Comparison of ENCODE assay signal across 14 cellular contexts in genomic region chr16:78893340-78893739, GRCh38.
DNase-seq lines count a peak whose midpoint lies in the region; ATAC-seq and TF ChIP-seq lines count a peak whose summit lies in the region.
"Had no signal": no experiment of that assay in that cellular context is flagged by ENCODE, and none has a peak within 500 bp of the region (broad histone marks: within the 10 kb centered on the region; RNA-seq: fewer than 3 reads in every experiment).

No MANE protein-coding gene starts in this region.

- no peak for TF ChIP-seq POLR2A in testis (IDR thresholded peaks at IDR 0.05)

- in situ Hi-C loops in KBM-7 (cut with MboI; ENCODE audit: low pct_unique_long_range_greater_than_20kb, low sequenced_read_pairs) = no loop called here

- H3K9me3 ChIP-seq in right atrium auricular region = no peaks in the 10 kb centered on the region
- no peaks in the 10 kb centered on the region for H3K9me3 ChIP-seq in naive thymus-derived CD4-positive, alpha-beta T cell (ENCODE audit: control insufficient read depth in 2 of 3, low read length in 3 of 3)
- H3K9me3 ChIP-seq in testis = no peaks in the 10 kb centered on the region

- H3K27me3 ChIP-seq in right atrium auricular region = no peaks in the 10 kb centered on the region
- H3K27me3 ChIP-seq in naive thymus-derived CD4-positive, alpha-beta T cell (ENCODE audit: control insufficient read depth in 2 of 2, insufficient read depth in 2 of 2, low read length in 2 of 2) = no peaks in the 10 kb centered on the region
- H3K27me3 ChIP-seq in testis = no peaks in the 10 kb centered on the region
- H3K27me3 ChIP-seq: BE2C had no signal

- TF ChIP-seq CTCF in right atrium auricular region (IDR thresholded peaks at IDR 0.05) = no peak
- TF ChIP-seq CTCF in testis (IDR thresholded peaks at IDR 0.05) = no peak

- peak; percentile 32 for ATAC-seq in left ventricle myocardium superior
- peak; percentile 40 for ATAC-seq in naive thymus-derived CD4-positive, alpha-beta T cell
- ATAC-seq in HG02642 (IDR thresholded peaks at IDR 0.05; ENCODE audit: poor library complexity, unreplicated experiment) = no peak

- H3K27ac ChIP-seq in right atrium auricular region (no peak overlapping the region), testis (no peak overlapping the region)
- H3K27ac ChIP-seq in naive thymus-derived CD4-positive, alpha-beta T cell (ENCODE audit: low read depth, low read length) = no peak overlapping the region

- H3K4me1 Mint-ChIP-seq in activated CD4-positive, alpha-beta memory T cell treated with anti-CD3 and anti-CD28 coated beads for 36 hours (ENCODE audit: low read depth) = peaks cover 86% of the 10 kb centered on the region
- H3K4me1 Mint-ChIP-seq in naive thymus-derived CD4-positive, alpha-beta T cell = peaks cover 9 to 26% (median 16%) of the 10 kb centered on the region in 7 donors

- H3K36me3 Mint-ChIP-seq in activated CD4-positive, alpha-beta memory T cell treated with anti-CD3 and anti-CD28 coated beads for 36 hours = peaks cover 9% of the 10 kb centered on the region
- H3K36me3 Mint-ChIP-seq in naive thymus-derived CD4-positive, alpha-beta T cell = peaks cover 0 to 12% (median 0%) of the 10 kb centered on the region in 5 donors

- peak overlapping the region; percentile 96 for H3K27ac Mint-ChIP-seq in activated CD4-positive, alpha-beta memory T cell treated with anti-CD3 and anti-CD28 coated beads for 36 hours
- H3K27ac Mint-ChIP-seq in naive thymus-derived CD4-positive, alpha-beta T cell = peak overlapping the region in 1 of 9 donors; percentile 29
- H3K27ac Mint-ChIP-seq: progenitor cell of endocrine pancreas had no signal

- POLR2A ChIA-PET in activated CD4-positive, alpha-beta memory T cell treated with anti-CD3 and anti-CD28 coated beads for 36 hours (lab: Charles Lee) = interaction anchor here (0.8 to 13.1 kb wide), 14 partner anchors 56 to 709 kb away, joined by 3 to 232 read pairs (median 4); partner anchors contain the start of gene MAF
- POLR2A ChIA-PET in naive thymus-derived CD4-positive, alpha-beta T cell (lab: Charles Lee) = no interaction called here

- H3K4me1 ChIP-seq in right atrium auricular region (no peaks in the 10 kb centered on the region), testis (no peaks in the 10 kb centered on the region)
- H3K4me1 ChIP-seq in naive thymus-derived CD4-positive, alpha-beta T cell (ENCODE audit: control insufficient read depth in 2 of 2, insufficient read depth in 2 of 2, low read length in 2 of 2) = peaks cover 0 to 28% of the 10 kb centered on the region in 2 donors
- H3K4me1 ChIP-seq: BE2C had no signal

- H3K4me3 ChIP-seq in right atrium auricular region = no peak overlapping the region
- no peak overlapping the region for H3K4me3 ChIP-seq in naive thymus-derived CD4-positive, alpha-beta T cell (ENCODE audit: low read length)
- no peak overlapping the region for H3K4me3 ChIP-seq in testis

- CTCF ChIA-PET in activated CD4-positive, alpha-beta memory T cell treated with anti-CD3 and anti-CD28 coated beads for 36 hours (lab: Charles Lee) = interaction anchor here (0.6 to 2.4 kb wide), 11 partner anchors 11 to 705 kb away, joined by 3 to 8 read pairs (median 3); no protein-coding TSS in a partner anchor
- CTCF ChIA-PET in naive thymus-derived CD4-positive, alpha-beta T cell (lab: Charles Lee) = no interaction called here

- H3K36me3 ChIP-seq in right atrium auricular region = no peaks in the 10 kb centered on the region
- no peaks in the 10 kb centered on the region for H3K36me3 ChIP-seq in naive thymus-derived CD4-positive, alpha-beta T cell (ENCODE audit: control insufficient read depth in 2 of 3, insufficient read depth in 3 of 3, low read length in 3 of 3)
- no peaks in the 10 kb centered on the region for H3K36me3 ChIP-seq in testis (ENCODE audit: low read depth, missing control alignments)
- H3K36me3 ChIP-seq: BE2C had no signal

- H3K9me3 Mint-ChIP-seq in activated CD4-positive, alpha-beta memory T cell treated with anti-CD3 and anti-CD28 coated beads for 36 hours = no peaks in the 10 kb centered on the region
- H3K9me3 Mint-ChIP-seq in naive thymus-derived CD4-positive, alpha-beta T cell = peaks cover 0 to 14% (median 0%) of the 10 kb centered on the region in 11 donors

- H3K27me3 Mint-ChIP-seq in activated CD4-positive, alpha-beta memory T cell treated with anti-CD3 and anti-CD28 coated beads for 36 hours = no peaks in the 10 kb centered on the region
- H3K27me3 Mint-ChIP-seq in naive thymus-derived CD4-positive, alpha-beta T cell = peaks cover 0 to 3% (median 0%) of the 10 kb centered on the region in 5 donors
- H3K27me3 Mint-ChIP-seq: progenitor cell of endocrine pancreas had no signal

- DNase-seq in left ventricle myocardium superior (no peak), right atrium auricular region (ENCODE audit: low spot score) (no peak), KBM-7 (peak; percentile 45), kidney tubule cell (ENCODE audit: low spot score) (no peak), testis (no peak)
- DNase-seq in activated CD4-positive, alpha-beta memory T cell treated with anti-CD3 and anti-CD28 coated beads for 36 hours = peak; percentile 65
- DNase-seq in naive thymus-derived CD4-positive, alpha-beta T cell = no peak
- DNase-seq: BE2C, foreskin melanocyte, HCEC 1CT, NCI-H1048, T-helper 9 cell had no signal

- H3K4me3 Mint-ChIP-seq in activated CD4-positive, alpha-beta memory T cell treated with anti-CD3 and anti-CD28 coated beads for 36 hours = peak overlapping the region; percentile 20
- peak overlapping the region in 1 of 10 donors; percentile 4 for H3K4me3 Mint-ChIP-seq in naive thymus-derived CD4-positive, alpha-beta T cell

- intact Hi-C loops in left ventricle myocardium superior (cut with micrococcal nuclease) = no loop called here
- intact Hi-C loops in activated CD4-positive, alpha-beta memory T cell treated with anti-CD3 and anti-CD28 coated beads for 36 hours (cut with micrococcal nuclease) = loop anchor here (1.0 to 10.0 kb wide), 2 partner anchors 56 to 951 kb away; no protein-coding TSS in a partner anchor
- intact Hi-C loops in naive thymus-derived CD4-positive, alpha-beta T cell (cut with micrococcal nuclease) = no loop called here
- intact Hi-C loops in testis (cut with DNase I; ENCODE audit: low total_unique reads) = no loop called here

Comparison
In these comparisons a context has a peak if more than half of its experiments do, and no peak if none do; other contexts are left out.
1. DNase-seq: peak in KBM-7 (single experiment) and activated CD4-positive, alpha-beta memory T cell treated with anti-CD3 and anti-CD28 coated beads for 36 hours (single experiment); none in left ventricle myocardium superior (single experiment), right atrium auricular region (single experiment), naive thymus-derived CD4-positive, alpha-beta T cell (0 of 9), kidney tubule cell (single experiment) and testis (single experiment).